21 cellular contexts compared by ENCODE assay signal in the genomic region with DNA sequence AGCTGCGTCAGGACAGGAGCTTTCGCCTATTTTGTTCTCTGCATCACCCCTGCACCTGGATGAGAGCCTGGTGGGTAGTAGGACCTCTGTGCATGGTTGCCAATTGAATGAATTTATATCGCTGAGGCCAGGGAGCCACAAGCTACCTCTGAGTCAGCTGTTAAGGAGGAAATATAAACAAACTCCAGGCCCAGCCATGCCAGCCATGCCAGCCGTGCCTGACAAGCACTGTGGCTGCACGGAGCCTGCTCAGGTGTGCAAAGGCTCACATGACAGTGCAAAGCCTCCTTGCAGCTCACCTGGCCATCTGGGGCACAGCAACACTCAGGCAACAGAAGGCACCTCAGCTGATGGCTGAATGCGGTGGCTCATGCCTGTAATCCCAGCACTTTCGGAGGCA. TPM values are rescaled to one million over a fixed set of nuclear protein-coding genes. Genes with fewer than 3 reads are reported as not detected.
DNase-seq lines count a peak whose midpoint lies in the region; ATAC-seq, FAIRE-seq and TF ChIP-seq lines count a peak whose summit lies in the region.
"Had no signal": no experiment of that assay in that cellular context is flagged by ENCODE, and none has a peak within 500 bp of the region (broad histone marks: within the 10 kb centered on the region; RNA-seq: fewer than 3 reads in every experiment).

No MANE protein-coding gene starts in this region.

- H3K27ac ChIP-seq in K562 (ENCODE audit: extremely low read depth, low read depth, low read length) = peak overlapping the region; percentile 67; the same call in 1 of the 3 replicates
- H3K27ac ChIP-seq in neural progenitor cell = no peak overlapping the region
- H3K27ac ChIP-seq: KMS-11, vagina had no signal

- no peaks in the 10 kb centered on the region for H3K36me3 ChIP-seq in K562 (ENCODE audit: control insufficient read depth, insufficient read depth, low read length)
- no peaks in the 10 kb centered on the region for H3K36me3 ChIP-seq in neural progenitor cell
- H3K36me3 ChIP-seq: vagina had no signal

- peaks cover 4% of the 10 kb centered on the region for H3K9me1 ChIP-seq in K562 (ENCODE audit: control insufficient read depth, insufficient read depth, low read length)

- H3K4me2 ChIP-seq in K562 (ENCODE audit: insufficient read depth, low read length) (0 out of 2 replicates have a peak overlapping the region, but pooled peaks have one; percentile 62), neural progenitor cell (no peak overlapping the region)
- H3K4me2 ChIP-seq: KMS-11 had no signal

- H3K27me3 Mint-ChIP-seq in neural progenitor cell (ENCODE audit: insufficient read depth, low read depth) (peaks cover 11% of the 10 kb centered on the region), immature natural killer cell (ENCODE audit: low read depth in 3 of 3) (peaks cover 7 to 13% (median 11%) of the 10 kb centered on the region in 3 donors), mesothelial cell of epicardium (ENCODE audit: low read depth) (no peaks in the 10 kb centered on the region)

- H3K9me3 ChIP-seq in K562 (replicated peaks; ENCODE audit: control insufficient read depth, insufficient read depth, low read depth, low read length) (no peaks in the 10 kb centered on the region), neural progenitor cell (ENCODE audit: low read depth) (no peaks in the 10 kb centered on the region)
- H3K9me3 ChIP-seq: vagina had no signal

- peaks cover 50% of the 10 kb centered on the region for H3K4me1 Mint-ChIP-seq in neural progenitor cell
- H3K4me1 Mint-ChIP-seq in immature natural killer cell = peaks cover 10 to 12% of the 10 kb centered on the region in 2 donors
- peaks cover 33% of the 10 kb centered on the region for H3K4me1 Mint-ChIP-seq in mesothelial cell of epicardium

- TF ChIP-seq EP300 in Ishikawa (IDR thresholded peaks at IDR 0.05; ENCODE audit: borderline replicate concordance) (no peak), K562 (IDR thresholded peaks at IDR 0.05; ENCODE audit: low read length) (no peak)

- H3K4me3 ChIP-seq in K562 (no peak overlapping the region), neural progenitor cell (no peak overlapping the region)
- H3K4me3 ChIP-seq: smooth muscle cell, vagina had no signal

- 68% methylated on average over 6 of the region's 7 CpGs for WGBS in K562 (ENCODE audit: insufficient coverage, low coverage, missing lambda C conversion rate)

- POLR2A ChIA-PET in K562 (lab: Yijun Ruan, JAX) = interaction anchor here (0.6 to 2.3 kb wide), 5 partner anchors 9 to 336 kb away, joined by 3 to 6 read pairs (median 5); no protein-coding TSS in a partner anchor

- TF ChIP-seq CTCF in K562 (IDR thresholded peaks at IDR 0.05 in 2 of 3, conservative IDR thresholded peaks at IDR 0.05 in 1 of 3; ENCODE audit: insufficient read depth in 2 of 3, low read depth in 1 of 3, low read length in 3 of 3) (no peak), neural progenitor cell (IDR thresholded peaks at IDR 0.05) (no peak), mesothelial cell of epicardium (IDR thresholded peaks at IDR 0.05; ENCODE audit: unreplicated experiment) (no peak)

- DNase-seq in EH (ENCODE audit: low read depth) (peak; percentile 39), K562 (ENCODE audit: extremely low read depth in 1 of 4, low spot score in 3 of 4) (no peak), neural progenitor cell (ENCODE audit: low spot score) (no peak), immature natural killer cell (no peak), COLO668 (lab: John Stamatoyannopoulos, UW; ENCODE audit: unreplicated experiment) (no peak), mesothelial cell of epicardium (ENCODE audit: low spot score in 2 of 2, unreplicated experiment in 2 of 2) (no peak)
- DNase-seq: activated CD4-positive, CD25-positive, alpha-beta regulatory T cell; activated naive CD4-positive, alpha-beta T cell treated with anti-CD3 and anti-CD28 coated beads, Interleukin-2, amount 10 ng/mL, durations not matched to agents 7 days and 5 days; C1 segment of cervical spinal cord; caudate nucleus; foreskin melanocyte; midbrain; NCI-H146; NCI-H446; stimulated activated naive CD8-positive, alpha-beta T cell treated with anti-CD3 and anti-CD28 coated beads, Interleukin-15, amount 100 ng/mL, for 72 hours; SW 1271 had no signal

- FAIRE-seq in K562 (lab: Jason Lieb, UNC) = no peak

- CTCF ChIA-PET in K562 (lab: Yijun Ruan, JAX; ENCODE audit: low intra/inter-chr PET ratio) = no interaction called here

- intact Hi-C loops in K562 (cut with micrococcal nuclease) = loop anchor here (10.0 kb wide), 1 partner anchor 313 kb away; no protein-coding TSS in a partner anchor

- in situ Hi-C loops in K562 (cut with MboI) = loop anchor here (5.0 kb wide), 1 partner anchor 195 kb away; a partner anchor contains a TSS

- H3K4me3 Mint-ChIP-seq in neural progenitor cell = no peak overlapping the region
- H3K4me3 Mint-ChIP-seq in immature natural killer cell = no peak overlapping the region
- H3K4me3 Mint-ChIP-seq in mesothelial cell of epicardium = no peak overlapping the region
- H3K4me3 Mint-ChIP-seq: activated naive CD4-positive, alpha-beta T cell treated with anti-CD3 and anti-CD28 coated beads, Interleukin-2, amount 10 ng/mL, durations not matched to agents 7 days and 5 days; stimulated activated naive CD8-positive, alpha-beta T cell treated with anti-CD3 and anti-CD28 coated beads, Interleukin-15, amount 100 ng/mL, for 72 hours had no signal

- no peak for ATAC-seq in K562
- ATAC-seq: stimulated activated naive CD8-positive, alpha-beta T cell treated with anti-CD3 and anti-CD28 coated beads, Interleukin-15, amount 100 ng/mL, for 72 hours had no signal

- peaks cover 3% of the 10 kb centered on the region for H3K9me3 Mint-ChIP-seq in neural progenitor cell
- H3K9me3 Mint-ChIP-seq in immature natural killer cell = no peaks in the 10 kb centered on the region
- no peaks in the 10 kb centered on the region for H3K9me3 Mint-ChIP-seq in mesothelial cell of epicardium
- H3K9me3 Mint-ChIP-seq: activated naive CD4-positive, alpha-beta T cell treated with anti-CD3 and anti-CD28 coated beads, Interleukin-2, amount 10 ng/mL, durations not matched to agents 7 days and 5 days; stimulated activated naive CD8-positive, alpha-beta T cell treated with anti-CD3 and anti-CD28 coated beads, Interleukin-15, amount 100 ng/mL, for 72 hours had no signal

- H3K27me3 ChIP-seq in K562 (ENCODE audit: control insufficient read depth in 2 of 2, insufficient read depth in 2 of 2, low read length in 2 of 2) (no peaks in the 10 kb centered on the region), neural progenitor cell (no peaks in the 10 kb centered on the region)
- H3K27me3 ChIP-seq: vagina had no signal

- TF ChIP-seq POLR2A in K562 (conservative IDR thresholded peaks at IDR 0.05) = no peak

- H3F3A ChIP-seq in neural progenitor cell (ENCODE audit: low read depth) = peaks cover 15% of the 10 kb centered on the region

- peak overlapping the region; percentile 73; the same call in 1 of the 2 replicates for H2AFZ ChIP-seq in K562 (ENCODE audit: low read depth, low read length)
- no peak overlapping the region for H2AFZ ChIP-seq in neural progenitor cell (replicated peaks)

- H3K36me3 Mint-ChIP-seq in neural progenitor cell (no peaks in the 10 kb centered on the region), immature natural killer cell (peaks cover 0 to 5% (median 0%) of the 10 kb centered on the region in 3 donors), mesothelial cell of epicardium (no peaks in the 10 kb centered on the region)
- H3K36me3 Mint-ChIP-seq: activated naive CD4-positive, alpha-beta T cell treated with anti-CD3 and anti-CD28 coated beads, Interleukin-2, amount 10 ng/mL, durations not matched to agents 7 days and 5 days had no signal

- BruUV-seq in K562 (replicated peaks; lab: Mats Ljungman, UMichigan) = no TSS peak

- no peaks in the 10 kb centered on the region for H4K20me1 ChIP-seq in K562 (replicated peaks; ENCODE audit: control insufficient read depth, insufficient read depth, low read length)
- no peaks in the 10 kb centered on the region for H4K20me1 ChIP-seq in neural progenitor cell (ENCODE audit: low read depth)

- H3K4me1 ChIP-seq in K562 (replicated peaks in 1 of 2; ENCODE audit: control insufficient read depth in 2 of 2, insufficient read depth in 2 of 2, low read length in 2 of 2) = peaks cover 57 to 62% of the 10 kb centered on the region in 2 experiments
- peaks cover 21% of the 10 kb centered on the region for H3K4me1 ChIP-seq in neural progenitor cell

- H3K9ac ChIP-seq in K562 (ENCODE audit: insufficient read depth in 1 of 2, low read depth in 2 of 2, low read length in 2 of 2) (peak overlapping the region; percentile 46 to 76; a peak in 3 of 4 replicates), neural progenitor cell (no peak overlapping the region)
- H3K9ac ChIP-seq: KMS-11 had no signal

- TF ChIP-seq RAD21 in Ishikawa (IDR thresholded peaks at IDR 0.05; ENCODE audit: low read depth) (no peak), K562 (CRISPR knock-in tag; conservative IDR thresholded peaks at IDR 0.05 in 1 of 2, IDR thresholded peaks at IDR 0.05 in 1 of 2) (no peak)

- peak overlapping the region; percentile 74 for H3K27ac Mint-ChIP-seq in neural progenitor cell
- no peak overlapping the region for H3K27ac Mint-ChIP-seq in immature natural killer cell
- H3K27ac Mint-ChIP-seq in mesothelial cell of epicardium = no peak overlapping the region
- H3K27ac Mint-ChIP-seq: activated naive CD4-positive, alpha-beta T cell treated with anti-CD3 and anti-CD28 coated beads, Interleukin-2, amount 10 ng/mL, durations not matched to agents 7 days and 5 days; stimulated activated naive CD8-positive, alpha-beta T cell treated with anti-CD3 and anti-CD28 coated beads, Interleukin-15, amount 100 ng/mL, for 72 hours had no signal

- H3K79me2 ChIP-seq in K562 (ENCODE audit: control insufficient read depth, insufficient read depth, low read length) (peaks cover 5% of the 10 kb centered on the region; the same call in 1 of the 3 replicates), neural progenitor cell (ENCODE audit: low read depth) (no peaks in the 10 kb centered on the region)

RNA-seq across cellular contexts. Expression of a gene that starts 33.7 kb away (rescaled TPM):
- total RNA-seq in K562 (2011; cell fraction: chromatin; rRNA removed; ENCODE audit: low replicate concordance) = not detected in 2 replicates
- total RNA-seq in K562 (2011; cell fraction: nucleolus; rRNA removed) = not detected in 2 replicates
- not detected in 2 replicates for total RNA-seq in K562 (2011; cell fraction: nucleoplasm; rRNA removed)
- total RNA-seq in K562 (2014; rRNA removed) (not detected in 2 replicates), K562 (2014; rRNA removed; fragmentation: Illumina TruSeq; extraction: Trizol) (not detected in 2 replicates), K562 (2015; rRNA removed; fragmentation: Illumina TruSeq; extraction: Trizol) (not detected in 2 replicates), K562 (2021) (not detected in 2 replicates), neural progenitor cell (ENCODE audit: low replicate concordance) (0.09 TPM in 1 of 2 replicates, not detected in the other), mesothelial cell of epicardium (not detected in 3 replicates)
- polyA plus RNA-seq in K562 (2011; rRNA removed) (not detected in 2 replicates), K562 (2014; fragmentation: Illumina TruSeq; extraction: Trizol) (not detected in 2 replicates), K562 (2014; fragmentation: Nextera tagmentation; extraction: Ambion mirVana) (not detected), K562 (2014; rRNA removed) (not detected in 2 replicates), immature natural killer cell (not detected)
- polyA plus RNA-seq in K562 (2011; cell fraction: cytosol; rRNA removed) = not detected in 2 replicates
- not detected in 2 replicates for polyA plus RNA-seq in K562 (2011; cell fraction: nucleus; rRNA removed)
- not detected in 2 replicates for polyA plus RNA-seq in K562 (2012)
- not detected in 2 replicates for polyA minus RNA-seq in K562 (2011; rRNA and poly(A)+ RNA removed)
- polyA minus RNA-seq in K562 (2011; cell fraction: cytosol; rRNA and poly(A)+ RNA removed) = not detected in 2 replicates
- polyA minus RNA-seq in K562 (2011; cell fraction: nucleus; rRNA and poly(A)+ RNA removed) = not detected in 2 replicates
- total RNA-seq: osteocyte, smooth muscle cell, vagina had no signal
- polyA plus RNA-seq: smooth muscle cell had no signal
